In the genomic region with DNA sequence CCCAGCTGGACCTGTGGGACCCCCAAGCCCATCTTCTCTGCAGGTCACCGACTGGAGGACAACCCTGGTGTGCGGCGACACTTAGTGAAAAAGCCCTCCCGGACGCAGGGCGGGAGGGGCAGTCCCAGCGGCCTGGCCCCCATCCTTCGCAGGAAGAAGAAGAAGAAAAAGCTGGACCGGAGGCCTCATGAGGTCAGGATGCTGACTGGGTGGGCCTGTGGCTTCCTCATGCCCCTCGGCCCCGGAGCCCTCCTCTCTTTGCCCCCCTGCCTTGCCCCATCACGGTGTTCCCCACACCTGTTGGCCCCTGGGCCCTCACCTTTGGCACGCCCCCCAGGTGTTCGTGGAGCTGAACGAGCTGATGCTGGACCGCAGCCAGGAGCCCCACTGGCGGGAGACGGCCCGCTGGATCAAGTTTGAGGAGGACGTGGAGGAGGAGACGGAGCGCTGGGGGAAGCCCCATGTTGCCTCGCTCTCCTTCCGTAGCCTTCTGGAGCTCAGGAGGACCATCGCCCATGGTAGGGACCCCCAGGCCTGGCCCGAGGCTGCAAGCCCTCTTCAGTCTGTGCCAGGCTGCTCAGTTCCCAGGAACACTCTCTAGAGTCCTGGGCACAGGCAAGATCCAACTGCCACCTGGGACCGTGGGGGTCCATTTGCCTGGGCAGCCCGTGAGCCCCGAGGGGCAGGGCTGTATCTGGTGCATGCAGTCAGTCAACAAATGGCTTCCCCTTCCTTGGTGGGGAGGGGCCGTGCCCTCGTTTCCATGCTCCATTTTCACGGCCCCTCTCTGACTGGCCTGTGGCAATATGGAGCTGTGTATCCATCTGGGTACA, we compare ENCODE assay signal across 27 cellular contexts. TPM values are rescaled to one million over a fixed set of nuclear protein-coding genes. Genes with fewer than 3 reads are reported as not detected.
DNase-seq lines count a peak whose midpoint lies in the region; ATAC-seq and TF ChIP-seq lines count a peak whose summit lies in the region.
"Had no signal": no experiment of that assay in that cellular context is flagged by ENCODE, and none has a peak within 500 bp of the region (broad histone marks: within the 10 kb centered on the region; RNA-seq: fewer than 3 reads in every experiment).

No MANE protein-coding gene starts in this region.

- H3K27ac ChIP-seq in right cardiac atrium (ENCODE audit: low read length) (peak overlapping the region; percentile 82), tibial artery (no peak overlapping the region), vagina (no peak overlapping the region)
- H3K27ac ChIP-seq: neural progenitor cell, psoas muscle, SK-N-MC had no signal

- no peak overlapping the region for H3K27ac Mint-ChIP-seq in activated T-cell treated with anti-CD3 and anti-CD28 coated beads, Interleukin-2, amount 50 U/mL, for 24 hours
- no peak overlapping the region for H3K27ac Mint-ChIP-seq in activated T-cell treated with anti-CD3 and anti-CD28 coated beads, Interleukin-2, amount 50 U/mL, for 72 hours
- no peak overlapping the region for H3K27ac Mint-ChIP-seq in activated CD4-positive, alpha-beta T cell treated with anti-CD3 and anti-CD28 coated beads for 36 hours
- H3K27ac Mint-ChIP-seq: activated naive CD4-positive, alpha-beta T cell treated with anti-CD3 and anti-CD28 coated beads, Interleukin-2, amount 10 ng/mL, durations not matched to agents 7 days and 5 days; CD8-positive, alpha-beta memory T cell; stimulated activated naive CD8-positive, alpha-beta T cell treated with anti-CD3 and anti-CD28 coated beads, Interleukin-15, Interleukin-2, amounts not matched to agents 100 ng/mL and 50 ng/mL, for 24 hours had no signal

- H3K9me3 Mint-ChIP-seq in activated T-cell treated with anti-CD3 and anti-CD28 coated beads, Interleukin-2, amount 50 U/mL, for 24 hours: no peaks in the 10 kb centered on the region
- H3K9me3 Mint-ChIP-seq in activated T-cell treated with anti-CD3 and anti-CD28 coated beads, Interleukin-2, amount 50 U/mL, for 72 hours: no peaks in the 10 kb centered on the region
- no peaks in the 10 kb centered on the region for H3K9me3 Mint-ChIP-seq in activated CD4-positive, alpha-beta T cell treated with anti-CD3 and anti-CD28 coated beads for 36 hours (ENCODE audit: low read depth)
- H3K9me3 Mint-ChIP-seq: activated naive CD4-positive, alpha-beta T cell treated with anti-CD3 and anti-CD28 coated beads, Interleukin-2, amount 10 ng/mL, durations not matched to agents 7 days and 5 days; CD8-positive, alpha-beta memory T cell; neural progenitor cell; stimulated activated naive CD8-positive, alpha-beta T cell treated with anti-CD3 and anti-CD28 coated beads, Interleukin-15, Interleukin-2, amounts not matched to agents 100 ng/mL and 50 ng/mL, for 24 hours had no signal

- no peaks in the 10 kb centered on the region for H3K36me3 Mint-ChIP-seq in activated T-cell treated with anti-CD3 and anti-CD28 coated beads, Interleukin-2, amount 50 U/mL, for 24 hours (ENCODE audit: low read depth)
- no peaks in the 10 kb centered on the region for H3K36me3 Mint-ChIP-seq in activated T-cell treated with anti-CD3 and anti-CD28 coated beads, Interleukin-2, amount 50 U/mL, for 72 hours (ENCODE audit: insufficient read depth in 2 of 2)
- H3K36me3 Mint-ChIP-seq in activated CD4-positive, alpha-beta T cell treated with anti-CD3 and anti-CD28 coated beads for 36 hours (ENCODE audit: low read depth): no peaks in the 10 kb centered on the region
- H3K36me3 Mint-ChIP-seq: activated naive CD4-positive, alpha-beta T cell treated with anti-CD3 and anti-CD28 coated beads, Interleukin-2, amount 10 ng/mL, durations not matched to agents 7 days and 5 days; CD8-positive, alpha-beta memory T cell had no signal

- no peak for ATAC-seq in activated T-cell treated with anti-CD3 and anti-CD28 coated beads, Interleukin-2, amount 50 U/mL, for 72 hours (replicated peaks in 1 of 2)
- ATAC-seq in right cardiac atrium: no peak
- no peak for ATAC-seq in activated CD4-positive, alpha-beta T cell treated with anti-CD3 and anti-CD28 coated beads for 36 hours
- ATAC-seq: HCT116, left colon, psoas muscle had no signal

- H3K4me1 ChIP-seq in right cardiac atrium (ENCODE audit: control insufficient read depth, insufficient read depth, low read length) (no peaks in the 10 kb centered on the region), tibial artery (peaks cover 0 to 10% (median 7%) of the 10 kb centered on the region in 4 donors), vagina (peaks cover 8% of the 10 kb centered on the region)
- H3K4me1 ChIP-seq: psoas muscle had no signal

- WGBS in right cardiac atrium: 70% methylated on average over 32 of the region's 32 CpGs

- intact Hi-C loops in right cardiac atrium (cut with DNase I): no loop called here
- intact Hi-C loops in tibial artery (cut with DNase I; ENCODE audit: low total_unique reads): no loop called here
- intact Hi-C loops in activated CD4-positive, alpha-beta T cell treated with anti-CD3 and anti-CD28 coated beads for 36 hours (cut with DNase I, micrococcal nuclease): no loop called here
- intact Hi-C loops in vagina (cut with DNase I): no loop called here

- H3K27me3 Mint-ChIP-seq in activated T-cell treated with anti-CD3 and anti-CD28 coated beads, Interleukin-2, amount 50 U/mL, for 24 hours: peaks cover 35% of the 10 kb centered on the region
- peaks cover 1% of the 10 kb centered on the region for H3K27me3 Mint-ChIP-seq in activated T-cell treated with anti-CD3 and anti-CD28 coated beads, Interleukin-2, amount 50 U/mL, for 72 hours (ENCODE audit: low read depth)
- peaks cover 12% of the 10 kb centered on the region for H3K27me3 Mint-ChIP-seq in activated CD4-positive, alpha-beta T cell treated with anti-CD3 and anti-CD28 coated beads for 36 hours

- H3K4me3 Mint-ChIP-seq in activated T-cell treated with anti-CD3 and anti-CD28 coated beads, Interleukin-2, amount 50 U/mL, for 24 hours: no peak overlapping the region
- H3K4me3 Mint-ChIP-seq in activated T-cell treated with anti-CD3 and anti-CD28 coated beads, Interleukin-2, amount 50 U/mL, for 72 hours: no peak overlapping the region
- H3K4me3 Mint-ChIP-seq in activated CD4-positive, alpha-beta T cell treated with anti-CD3 and anti-CD28 coated beads for 36 hours: no peak overlapping the region
- H3K4me3 Mint-ChIP-seq: activated naive CD4-positive, alpha-beta T cell treated with anti-CD3 and anti-CD28 coated beads, Interleukin-2, amount 10 ng/mL, durations not matched to agents 7 days and 5 days; neural progenitor cell; stimulated activated naive CD8-positive, alpha-beta T cell treated with anti-CD3 and anti-CD28 coated beads, Interleukin-15, Interleukin-2, amounts not matched to agents 100 ng/mL and 50 ng/mL, for 24 hours had no signal

- DNase-seq in activated T-cell treated with anti-CD3 and anti-CD28 coated beads, Interleukin-2, amount 50 U/mL, for 24 hours: peak; percentile 28
- no peak for DNase-seq in activated T-cell treated with anti-CD3 and anti-CD28 coated beads, Interleukin-2, amount 50 U/mL, for 72 hours
- peak; percentile 7 for DNase-seq in NCI-H69 (lab: John Stamatoyannopoulos, UW)
- DNase-seq in right cardiac atrium: peak; percentile 24 to 76 (median 64)
- peak; percentile 17 to 63 for DNase-seq in tibial artery
- DNase-seq in activated CD4-positive, alpha-beta T cell treated with anti-CD3 and anti-CD28 coated beads for 36 hours: no peak
- DNase-seq in NCI-H226: no peak
- no peak for DNase-seq in vagina (ENCODE audit: extremely low spot score in 2 of 2)
- DNase-seq: activated CD4-positive, alpha-beta T cell treated with anti-CD3 and anti-CD28 coated beads for 4 hours; activated naive CD4-positive, alpha-beta T cell treated with anti-CD3 and anti-CD28 coated beads, Interleukin-2, amount 10 ng/mL, durations not matched to agents 7 days and 5 days; amygdala; CD8-positive, alpha-beta memory T cell; effector CD4-positive, alpha-beta T cell; KG1; left colon; mesenchymal stem cell; MM.1S; NCI-H2029; NCI-H345; NCI-H774; psoas muscle; RPMI8226 had no signal

- H3K4me1 Mint-ChIP-seq in activated T-cell treated with anti-CD3 and anti-CD28 coated beads, Interleukin-2, amount 50 U/mL, for 24 hours (ENCODE audit: low read depth): peaks cover 5% of the 10 kb centered on the region
- H3K4me1 Mint-ChIP-seq in activated T-cell treated with anti-CD3 and anti-CD28 coated beads, Interleukin-2, amount 50 U/mL, for 72 hours (ENCODE audit: low read depth): no peaks in the 10 kb centered on the region
- no peaks in the 10 kb centered on the region for H3K4me1 Mint-ChIP-seq in activated CD4-positive, alpha-beta T cell treated with anti-CD3 and anti-CD28 coated beads for 36 hours
- H3K4me1 Mint-ChIP-seq: activated naive CD4-positive, alpha-beta T cell treated with anti-CD3 and anti-CD28 coated beads, Interleukin-2, amount 10 ng/mL, durations not matched to agents 7 days and 5 days; CD8-positive, alpha-beta memory T cell had no signal

- TF ChIP-seq POLR2A in vagina (IDR thresholded peaks at IDR 0.05): no peak

- TF ChIP-seq CTCF in tibial artery (IDR thresholded peaks at IDR 0.05) (no peak), vagina (IDR thresholded peaks at IDR 0.05) (no peak)

- H3K4me3 ChIP-seq in right cardiac atrium (ENCODE audit: low read length) (no peak overlapping the region), tibial artery (no peak overlapping the region), vagina (no peak overlapping the region)
- H3K4me3 ChIP-seq: neural progenitor cell, psoas muscle, SK-N-MC had no signal

- H3K9me3 ChIP-seq in right cardiac atrium (ENCODE audit: control insufficient read depth, low read length) (no peaks in the 10 kb centered on the region), tibial artery (no peaks in the 10 kb centered on the region), vagina (no peaks in the 10 kb centered on the region)
- H3K9me3 ChIP-seq: psoas muscle had no signal

- POLR2A ChIA-PET in activated CD4-positive, alpha-beta T cell treated with anti-CD3 and anti-CD28 coated beads for 36 hours (lab: Charles Lee): no interaction called here

- peaks cover 0 to 12% (median 0%) of the 10 kb centered on the region in 3 donors for H3K36me3 ChIP-seq in tibial artery
- H3K36me3 ChIP-seq in vagina: no peaks in the 10 kb centered on the region
- H3K36me3 ChIP-seq: neural progenitor cell had no signal

- CTCF ChIA-PET in activated CD4-positive, alpha-beta T cell treated with anti-CD3 and anti-CD28 coated beads for 36 hours (lab: Charles Lee): interaction anchor here (0.6 to 1.7 kb wide), 4 partner anchors 9 to 19 kb away, joined by 3 to 6 read pairs (median 3); no protein-coding TSS in a partner anchor

- H3K27me3 ChIP-seq in right cardiac atrium (ENCODE audit: control insufficient read depth, insufficient read depth): no peaks in the 10 kb centered on the region
- H3K27me3 ChIP-seq in tibial artery: peaks cover 0 to 15% of the 10 kb centered on the region in 2 donors
- H3K27me3 ChIP-seq in vagina: no peaks in the 10 kb centered on the region

RNA-seq across cellular contexts. Expression of a gene that starts 4.7 kb away (rescaled TPM):
- not detected for total RNA-seq in activated T-cell treated with anti-CD3 and anti-CD28 coated beads, Interleukin-2, amount 50 U/mL, for 72 hours
- total RNA-seq in right cardiac atrium: 100 to 1,000 TPM; 322 to 445 (median 392) TPM
- 288 TPM for polyA plus RNA-seq in right cardiac atrium
- under 1 TPM; 0.05 to 0.16 TPM for total RNA-seq in activated CD4-positive, alpha-beta T cell treated with anti-CD3 and anti-CD28 coated beads for 36 hours
- 13.5 TPM for total RNA-seq in vagina
- total RNA-seq: T-helper 2 cell treated with Interferon-gamma antibody and Interleukin-4, amounts not matched to agents 100 ng/mL and 5 ng/mL, for 36 hours had no signal
- polyA plus RNA-seq: CD8-positive, alpha-beta memory T cell had no signal

RNA-seq across cellular contexts. Expression of a gene that starts 34.5 kb away (rescaled TPM):
- 10 to 100 TPM; 27.0 to 27.8 TPM for total RNA-seq in activated T-cell treated with anti-CD3 and anti-CD28 coated beads, Interleukin-2, amount 50 U/mL, for 72 hours
- total RNA-seq in right cardiac atrium: 10 to 100 TPM; 12.1 to 19.0 (median 15.1) TPM
- polyA plus RNA-seq in right cardiac atrium: 13.4 TPM
- total RNA-seq in activated CD4-positive, alpha-beta T cell treated with anti-CD3 and anti-CD28 coated beads for 36 hours: 10 to 100 TPM; 23.5 to 26.1 TPM
- total RNA-seq in vagina: 11.3 TPM

Comparison
In these comparisons a context has a peak if more than half of its experiments do, and no peak if none do; other contexts are left out.
1. DNase-seq: peak in activated T-cell treated with anti-CD3 and anti-CD28 coated beads, Interleukin-2, amount 50 U/mL, for 24 hours (single experiment), NCI-H69 (single experiment), right cardiac atrium (3 of 3) and tibial artery (2 of 2); none in activated T-cell treated with anti-CD3 and anti-CD28 coated beads, Interleukin-2, amount 50 U/mL, for 72 hours (0 of 2), activated CD4-positive, alpha-beta T cell treated with anti-CD3 and anti-CD28 coated beads for 36 hours (single experiment), NCI-H226 (single experiment) and vagina (0 of 2).
2. RNA of a gene that starts 4.7 kb away (total RNA-seq): 322 to 445 TPM in right cardiac atrium; 13.5 TPM in vagina (single experiment), 0.05 to 0.16 TPM in activated CD4-positive, alpha-beta T cell treated with anti-CD3 and anti-CD28 coated beads for 36 hours and not detected in activated T-cell treated with anti-CD3 and anti-CD28 coated beads, Interleukin-2, amount 50 U/mL, for 72 hours; every median in the first group is over 10 times any median in the second.